In the genomic region with DNA sequence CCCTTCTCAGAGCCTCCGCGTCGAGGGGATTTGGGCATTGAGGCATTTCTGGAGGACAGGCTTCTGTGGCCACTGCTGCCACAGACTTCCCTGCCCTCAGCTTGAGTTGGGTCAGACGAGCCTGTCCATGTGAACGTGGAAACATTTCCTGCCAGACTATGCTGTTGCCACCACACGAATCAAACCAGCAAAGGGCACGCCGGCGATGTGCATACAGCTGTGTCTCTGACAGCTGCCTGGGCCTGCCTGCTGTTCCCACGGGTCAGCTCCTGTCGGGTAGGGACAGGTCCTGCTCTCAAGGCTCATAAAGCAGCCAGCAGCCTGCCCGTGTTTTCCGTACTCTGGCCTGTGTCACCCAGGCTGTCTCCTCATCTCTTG, we compare ENCODE assay signal across 11 cellular contexts.
DNase-seq lines count a peak whose midpoint lies in the region; ATAC-seq and TF ChIP-seq lines count a peak whose summit lies in the region.
"Had no signal": no experiment of that assay in that cellular context is flagged by ENCODE, and none has a peak within 500 bp of the region (broad histone marks: within the 10 kb centered on the region; RNA-seq: fewer than 3 reads in every experiment).

No MANE protein-coding gene starts in this region.

- H3K27ac Mint-ChIP-seq in activated CD4-positive, alpha-beta T cell treated with anti-CD3 and anti-CD28 coated beads for 36 hours: peak overlapping the region; percentile 97
- peak overlapping the region; percentile 91 to 95 for H3K27ac Mint-ChIP-seq in effector memory CD8-positive, alpha-beta T cell

- H3K4me2 ChIP-seq in OCI-LY3 (ENCODE audit: low read length): peak overlapping the region; percentile 76

- TF ChIP-seq CTCF in OCI-LY3 (IDR thresholded peaks at IDR 0.05; ENCODE audit: low read depth, low read length) (no peak), spleen (IDR thresholded peaks at IDR 0.05 in 8 of 11, conservative IDR thresholded peaks at IDR 0.05 in 3 of 11) (no peak)

- ATAC-seq in activated CD4-positive, alpha-beta T cell treated with anti-CD3 and anti-CD28 coated beads for 36 hours: no peak
- ATAC-seq in effector memory CD8-positive, alpha-beta T cell (replicated peaks): no peak
- ATAC-seq in GM18868 (IDR thresholded peaks at IDR 0.05; ENCODE audit: unreplicated experiment): no peak
- ATAC-seq: heart right ventricle had no signal

- H3K79me2 ChIP-seq in OCI-LY3 (ENCODE audit: low read length): peaks cover 26% of the 10 kb centered on the region

- peaks cover 4% of the 10 kb centered on the region; the same call in 1 of the 2 replicates for H3K27me3 ChIP-seq in OCI-LY3 (ENCODE audit: low read depth, low read length)
- H3K27me3 ChIP-seq in spleen (replicated peaks in 1 of 7): peaks cover 0 to 21% (median 3%) of the 10 kb centered on the region in 7 donors

- CTCF ChIA-PET in activated CD4-positive, alpha-beta T cell treated with anti-CD3 and anti-CD28 coated beads for 36 hours (lab: Charles Lee): interaction anchor here (0.6 to 8.6 kb wide), 2 partner anchors 18 to 43 kb away, joined by 3 to 64 read pairs; no protein-coding TSS in a partner anchor

- peaks cover 4% of the 10 kb centered on the region for H3K36me3 Mint-ChIP-seq in activated CD4-positive, alpha-beta T cell treated with anti-CD3 and anti-CD28 coated beads for 36 hours (ENCODE audit: low read depth)
- peaks cover 26% of the 10 kb centered on the region for H3K36me3 Mint-ChIP-seq in effector memory CD8-positive, alpha-beta T cell (ENCODE audit: insufficient read depth)

- H3K9me3 Mint-ChIP-seq in activated CD4-positive, alpha-beta T cell treated with anti-CD3 and anti-CD28 coated beads for 36 hours (ENCODE audit: low read depth): no peaks in the 10 kb centered on the region
- no peaks in the 10 kb centered on the region for H3K9me3 Mint-ChIP-seq in effector memory CD8-positive, alpha-beta T cell

- H3K27me3 Mint-ChIP-seq in activated CD4-positive, alpha-beta T cell treated with anti-CD3 and anti-CD28 coated beads for 36 hours: no peaks in the 10 kb centered on the region
- H3K27me3 Mint-ChIP-seq in effector memory CD8-positive, alpha-beta T cell: no peaks in the 10 kb centered on the region

- intact Hi-C loops in activated CD4-positive, alpha-beta T cell treated with anti-CD3 and anti-CD28 coated beads for 36 hours (cut with DNase I, micrococcal nuclease): loop anchor here (5.0 kb wide), 4 partner anchors 169 to 1014 kb away; a partner anchor contains a TSS
- intact Hi-C loops in spleen (cut with DNase I; ENCODE audit: low total_unique reads): no loop called here

- H3K27ac ChIP-seq in OCI-LY3 (ENCODE audit: low read length): peak overlapping the region; percentile 61
- H3K27ac ChIP-seq in spleen: peak overlapping the region; percentile 71 to 94 (median 91)
- H3K27ac ChIP-seq: sigmoid colon had no signal

- H3K4me3 ChIP-seq in OCI-LY3 (ENCODE audit: low read length) (peak overlapping the region; percentile 55), spleen (peak overlapping the region in 1 of 8 donors; percentile 82)
- H3K4me3 ChIP-seq: heart right ventricle, sigmoid colon had no signal

- H3K4me1 ChIP-seq in OCI-LY3 (ENCODE audit: low read length) (peaks cover 61% of the 10 kb centered on the region), spleen (peaks cover 69 to 97% (median 95%) of the 10 kb centered on the region in 6 donors)

- H3K4me1 Mint-ChIP-seq in activated CD4-positive, alpha-beta T cell treated with anti-CD3 and anti-CD28 coated beads for 36 hours: peaks cover 81% of the 10 kb centered on the region
- H3K4me1 Mint-ChIP-seq in effector memory CD8-positive, alpha-beta T cell (ENCODE audit: low read depth in 2 of 2): peaks cover 76 to 78% of the 10 kb centered on the region in 2 donors

- peak; percentile 34 for DNase-seq in activated CD4-positive, alpha-beta T cell treated with anti-CD3 and anti-CD28 coated beads for 36 hours
- DNase-seq in activated CD4-positive, alpha-beta T cell treated with anti-CD3 and anti-CD28 coated beads, Interleukin-2, amount 50 U/mL, for 1 hour: no peak
- no peak for DNase-seq in effector memory CD8-positive, alpha-beta T cell
- DNase-seq in spleen (peak; percentile 90), NCI-H510A (lab: John Stamatoyannopoulos, UW) (no peak), erythroblast (lab: John Stamatoyannopoulos, UW) (no peak)
- DNase-seq: heart right ventricle, IMR-90, sigmoid colon had no signal

- TF ChIP-seq POLR2A in spleen (IDR thresholded peaks at IDR 0.05): no peak
- no peak for TF ChIP-seq POLR2A in erythroblast (IDR thresholded peaks at IDR 0.05; ENCODE audit: low read length)

- H3K36me3 ChIP-seq in OCI-LY3 (replicated peaks; ENCODE audit: low read depth, low read length): no peaks in the 10 kb centered on the region
- no peaks in the 10 kb centered on the region for H3K36me3 ChIP-seq in spleen
- H3K36me3 ChIP-seq: heart right ventricle, sigmoid colon had no signal

- H3K9ac ChIP-seq in OCI-LY3 (ENCODE audit: low read length): peak overlapping the region; percentile 54; the same call in 1 of the 2 replicates

- POLR2A ChIA-PET in activated CD4-positive, alpha-beta T cell treated with anti-CD3 and anti-CD28 coated beads for 36 hours (lab: Charles Lee): interaction anchor here (0.5 kb wide), 1 partner anchor 400 kb away, joined by 3 read pairs; no protein-coding TSS in a partner anchor

- peak overlapping the region; percentile 17 for H3K4me3 Mint-ChIP-seq in activated CD4-positive, alpha-beta T cell treated with anti-CD3 and anti-CD28 coated beads for 36 hours
- H3K4me3 Mint-ChIP-seq in effector memory CD8-positive, alpha-beta T cell: peak overlapping the region; percentile 82 to 90

- no peak overlapping the region for H2AFZ ChIP-seq in OCI-LY3 (ENCODE audit: low read depth, low read length)

- H3K9me3 ChIP-seq in OCI-LY3 (ENCODE audit: insufficient read depth, low read length) (no peaks in the 10 kb centered on the region), spleen (no peaks in the 10 kb centered on the region)
- H3K9me3 ChIP-seq: heart right ventricle, sigmoid colon had no signal

- 51 to 61% (median 59%) methylated on average over 10 to 13 of the region's 13 CpGs for WGBS in spleen, 5 donors

- H4K20me1 ChIP-seq in OCI-LY3 (ENCODE audit: insufficient read depth, low read length): no peaks in the 10 kb centered on the region

Comparison
In these comparisons a context has a peak if more than half of its experiments do, and no peak if none do; other contexts are left out.
1. DNase-seq: peak in activated CD4-positive, alpha-beta T cell treated with anti-CD3 and anti-CD28 coated beads for 36 hours (single experiment) and spleen (single experiment); none in activated CD4-positive, alpha-beta T cell treated with anti-CD3 and anti-CD28 coated beads, Interleukin-2, amount 50 U/mL, for 1 hour (single experiment), effector memory CD8-positive, alpha-beta T cell (0 of 3), NCI-H510A (single experiment) and erythroblast (0 of 2).